19 cellular contexts compared by ENCODE assay signal in genomic region chr12:88510841-88511240, GRCh38.
A peak's percentile ranks its signal among the peaks of the same experiment; 100 is the strongest.
DNase-seq lines count a peak whose midpoint lies in the region; ATAC-seq, FAIRE-seq and TF ChIP-seq lines count a peak whose summit lies in the region.
"Had no signal": no experiment of that assay in that cellular context is flagged by ENCODE, and none has a peak within 500 bp of the region (broad histone marks: within the 10 kb centered on the region; RNA-seq: fewer than 3 reads in every experiment).

No MANE protein-coding gene starts in this region.

- WGBS in HepG2 (ENCODE audit: low lambda C conversion rate) = 85% methylated on average over 3 of the region's 3 CpGs
- WGBS in right lobe of liver (ENCODE audit: insufficient coverage, low coverage, low lambda C conversion rate, missing lambda C conversion rate) = 92% methylated on average over 3 of the region's 3 CpGs
- WGBS in H1 (ENCODE audit: extremely low coverage in 1 of 2, insufficient coverage in 1 of 2, insufficient read length in 1 of 2, insufficient replicate concordance in 2 of 2, low coverage in 1 of 2, low lambda C conversion rate in 2 of 2, missing lambda C conversion rate in 1 of 2), 2 experiments = 89% methylated on average over 3 of the region's 3 CpGs; no CpG with 5 or more reads in 1 of the 2 experiments

- H3K36me3 ChIP-seq in HepG2 (replicated peaks in 1 of 2; ENCODE audit: control insufficient read depth in 1 of 2, insufficient read depth in 2 of 2, low read length in 2 of 2) (0 out of 5 replicates have a peak, but pooled peaks cover 0 to 2% of the 10 kb centered on the region in 2 experiments), right lobe of liver (no peaks in the 10 kb centered on the region), H1 (ENCODE audit: control insufficient read depth in 2 of 4, insufficient read depth in 4 of 4, low read length in 3 of 4) (peaks cover 0 to under 1% (median 0%) of the 10 kb centered on the region in 4 experiments; a peak in 1 of 8 replicates)

- BruUV-seq in HepG2 (replicated peaks; lab: Mats Ljungman, UMichigan) = no TSS peak

- H2BK15ac ChIP-seq in H1 (ENCODE audit: low read length) = no peak overlapping the region

- H3K9me3 ChIP-seq in HepG2 (ENCODE audit: low read length) = no peaks in the 10 kb centered on the region
- H3K9me3 ChIP-seq in right lobe of liver = no peaks in the 10 kb centered on the region
- no peaks in the 10 kb centered on the region for H3K9me3 ChIP-seq in H1 (ENCODE audit: insufficient read depth in 2 of 2, low read depth in 1 of 2, low read length in 1 of 2)

- TF ChIP-seq POLR2A in HepG2 (IDR thresholded peaks at IDR 0.05; ENCODE audit: insufficient read depth in 1 of 2, low read depth in 2 of 2, low read length in 2 of 2) (no peak), right lobe of liver (IDR thresholded peaks at IDR 0.05) (no peak), H1 (IDR thresholded peaks at IDR 0.05; ENCODE audit: control extremely low read depth in 1 of 2, low read depth in 2 of 2, low read length in 2 of 2) (no peak)

- no peak overlapping the region for H3K4ac ChIP-seq in H1 (replicated peaks; ENCODE audit: insufficient read length, low read depth, low read length)

- H3K27me3 Mint-ChIP-seq in HFFc6 (ENCODE audit: insufficient read depth) = no peaks in the 10 kb centered on the region
- H3K27me3 Mint-ChIP-seq: CD4-positive, alpha-beta memory T cell had no signal

- H3K79me1 ChIP-seq in H1 (ENCODE audit: low read depth, low read length) = no peaks in the 10 kb centered on the region

- POLR2A ChIA-PET in HepG2 (lab: Yijun Ruan, JAX) (no interaction called here), H1 (lab: Charles Lee; ENCODE audit: partially characterized antibody) (no interaction called here)

- H4K20me1 ChIP-seq in HepG2 (ENCODE audit: insufficient read depth, low read length) (no peaks in the 10 kb centered on the region), H1 (replicated peaks in 1 of 2; ENCODE audit: control insufficient read depth in 1 of 2, insufficient read depth in 2 of 2, low read length in 2 of 2) (no peaks in the 10 kb centered on the region)

- peak overlapping the region; percentile 76 for H3K27ac Mint-ChIP-seq in HFFc6
- H3K27ac Mint-ChIP-seq: CD4-positive, alpha-beta memory T cell had no signal

- no peaks in the 10 kb centered on the region for H3K27me3 ChIP-seq in HepG2 (ENCODE audit: control insufficient read depth in 1 of 2, insufficient read depth in 2 of 2, low read length in 2 of 2)
- no peaks in the 10 kb centered on the region for H3K27me3 ChIP-seq in right lobe of liver
- H3K27me3 ChIP-seq in H1 (replicated peaks in 1 of 4; ENCODE audit: control insufficient read depth in 3 of 4, extremely low read depth in 1 of 4, insufficient read depth in 3 of 4, low read length in 3 of 4) = no peaks in the 10 kb centered on the region

- H3K14ac ChIP-seq in H1 (ENCODE audit: insufficient read length) = no peak overlapping the region

- H3K9me3 Mint-ChIP-seq in HFFc6 = no peaks in the 10 kb centered on the region
- H3K9me3 Mint-ChIP-seq: CD4-positive, alpha-beta memory T cell had no signal

- in situ Hi-C loops in HepG2 (cut with HindIII; ENCODE audit: extremely low pct_ligation_motif_present, low pct_unique_long_range_greater_than_20kb) = no loop called here

- H3K4me3 Mint-ChIP-seq in HFFc6 = 0 out of 2 replicates have a peak overlapping the region, but pooled peaks have one; percentile 26
- H3K4me3 Mint-ChIP-seq: CD4-positive, alpha-beta memory T cell had no signal

- no peak overlapping the region for H3K9ac ChIP-seq in HepG2 (ENCODE audit: insufficient read depth, low read depth, low read length)
- no peak overlapping the region for H3K9ac ChIP-seq in H1 (replicated peaks in 1 of 4; ENCODE audit: extremely low read depth in 1 of 4, low read depth in 3 of 4, low read length in 3 of 4)

- no peak for FAIRE-seq in HepG2 (lab: Jason Lieb, UNC)
- no peak for FAIRE-seq in H1 (lab: Jason Lieb, UNC)
- FAIRE-seq: GM12891, GM18507 had no signal

- ATAC-seq in HepG2 (no peak), right lobe of liver (no peak)

- H2BK120ac ChIP-seq in H1 (replicated peaks; ENCODE audit: low read depth, low read length) = no peak overlapping the region

- H4K8ac ChIP-seq in H1 (ENCODE audit: extremely low read depth, insufficient read depth, low read length) = no peak overlapping the region

- no peak overlapping the region for H2AFZ ChIP-seq in HepG2 (ENCODE audit: low read length)
- H2AFZ ChIP-seq in H1 (ENCODE audit: low read length) = no peak overlapping the region

- H2BK5ac ChIP-seq in H1 (ENCODE audit: low read depth, low read length) = no peak overlapping the region

- no peaks in the 10 kb centered on the region for H3K23me2 ChIP-seq in H1 (ENCODE audit: low read depth, low read length)

- H3K18ac ChIP-seq in H1 (ENCODE audit: extremely low read depth, low read length) = no peak overlapping the region

- CTCF ChIA-PET in HepG2 (lab: Yijun Ruan, JAX; ENCODE audit: low intra/inter-chr PET ratio, low total read pairs) = no interaction called here
- CTCF ChIA-PET in H1 (lab: Charles Lee; ENCODE audit: partially characterized antibody) = no interaction called here

- peaks cover 57% of the 10 kb centered on the region for H3K36me3 Mint-ChIP-seq in HFFc6 (ENCODE audit: low read depth)
- H3K36me3 Mint-ChIP-seq: CD4-positive, alpha-beta memory T cell had no signal

- no peak overlapping the region for H3K4me2 ChIP-seq in HepG2 (ENCODE audit: low read depth, low read length)
- no peak overlapping the region for H3K4me2 ChIP-seq in H1 (ENCODE audit: insufficient read depth in 1 of 2, low read depth in 2 of 2, low read length in 2 of 2)

- H2AK5ac ChIP-seq in H1 (ENCODE audit: low read depth, low read length) = no peak overlapping the region

- H4K91ac ChIP-seq in H1 (replicated peaks; ENCODE audit: insufficient read length, low read length) = no peak overlapping the region

- intact Hi-C loops in HepG2 (cut with micrococcal nuclease; ENCODE audit: unreplicated experiment) = no loop called here
- intact Hi-C loops in right lobe of liver (cut with DNase I) = no loop called here

- no peak overlapping the region for H3K56ac ChIP-seq in H1 (replicated peaks; ENCODE audit: insufficient read length, low read depth, low read length)

- H2BK12ac ChIP-seq in H1 (ENCODE audit: low read depth, low read length) = no peak overlapping the region

- DNase-seq in HepG2 (ENCODE audit: low spot score) (no peak), right lobe of liver (no peak), HFFc6 (no peak), H1 (ENCODE audit: low read depth in 1 of 2, low spot score in 2 of 2) (no peak), retina (no peak), DMS53 (lab: John Stamatoyannopoulos, UW) (no peak)
- DNase-seq: 8988T; C1 segment of cervical spinal cord; CD4-positive, alpha-beta memory T cell; COR-L47; DMS153; DMS79; EL; GDM1; GOT3; H7; HCEC 1CT had no signal

- no peak for TF ChIP-seq CTCF in HepG2 (CRISPR knock-in tag; IDR thresholded peaks at IDR 0.05)
- TF ChIP-seq CTCF in right lobe of liver (IDR thresholded peaks at IDR 0.05) = no peak
- TF ChIP-seq CTCF in HFFc6 (IDR thresholded peaks at IDR 0.05) = no peak
- no peak for TF ChIP-seq CTCF in H1 (IDR thresholded peaks at IDR 0.05; ENCODE audit: control extremely low read depth in 1 of 3, insufficient read depth in 1 of 3, low read depth in 1 of 3, low read length in 3 of 3)

- peaks cover 77% of the 10 kb centered on the region for H3K4me1 Mint-ChIP-seq in HFFc6 (ENCODE audit: low read depth)
- H3K4me1 Mint-ChIP-seq: CD4-positive, alpha-beta memory T cell had no signal

- no peak overlapping the region for H3K23ac ChIP-seq in H1 (ENCODE audit: insufficient read length)

- no peak overlapping the region for H3K4me3 ChIP-seq in HepG2 (replicated peaks in 1 of 3; ENCODE audit: insufficient read depth in 1 of 3, low read depth in 2 of 3, low read length in 3 of 3)
- no peak overlapping the region for H3K4me3 ChIP-seq in right lobe of liver
- no peak overlapping the region for H3K4me3 ChIP-seq in H1 (ENCODE audit: extremely low read depth in 1 of 4, insufficient read depth in 2 of 4, low read depth in 3 of 4, low read length in 4 of 4)

- TF ChIP-seq RAD21 in HepG2 (CRISPR knock-in tag; IDR thresholded peaks at IDR 0.05) (no peak), H1 (IDR thresholded peaks at IDR 0.05 in 1 of 2, conservative IDR thresholded peaks at IDR 0.05 in 1 of 2; ENCODE audit: low read depth in 2 of 2, low read length in 2 of 2) (no peak)

- no peak overlapping the region for H2BK20ac ChIP-seq in H1 (ENCODE audit: low read length)

- H3K4me1 ChIP-seq in HepG2 (ENCODE audit: insufficient read depth, low read length) (no peaks in the 10 kb centered on the region), right lobe of liver (no peaks in the 10 kb centered on the region), H1 (replicated peaks in 1 of 4; ENCODE audit: control insufficient read depth in 3 of 4, insufficient read depth in 4 of 4, low read length in 3 of 4) (no peaks in the 10 kb centered on the region)

- no peak overlapping the region for H4K5ac ChIP-seq in H1 (ENCODE audit: insufficient read length, low read depth, low read length)

- no peak for TF ChIP-seq EP300 in HepG2 (IDR thresholded peaks at IDR 0.05; ENCODE audit: low read depth in 2 of 2, low read length in 2 of 2)
- TF ChIP-seq EP300 in HepG2 (CRISPR knock-in tag; IDR thresholded peaks at IDR 0.05; ENCODE audit: borderline replicate concordance) = no peak
- no peak for TF ChIP-seq EP300 in H1 (IDR thresholded peaks at IDR 0.05; ENCODE audit: borderline replicate concordance in 1 of 2, low read depth in 2 of 2, low read length in 2 of 2)

- H3K27ac ChIP-seq in HepG2 (ENCODE audit: extremely low read length, insufficient read depth, low read length) (no peak overlapping the region), right lobe of liver (no peak overlapping the region), H1 (ENCODE audit: low read depth, low read length) (no peak overlapping the region)

- no peaks in the 10 kb centered on the region for H3K79me2 ChIP-seq in HepG2 (ENCODE audit: insufficient read depth, low read length)
- no peaks in the 10 kb centered on the region for H3K79me2 ChIP-seq in H1 (ENCODE audit: control insufficient read depth in 1 of 2, insufficient read depth in 2 of 2, low read length in 2 of 2)

TF ChIP-seq in H1, 55 proteins besides CTCF, POLR2A, EP300 and RAD21 (continues in another document):
- TF ChIP-seq ATF3 (IDR thresholded peaks at IDR 0.05; ENCODE audit: insufficient read depth, low read depth, low read length) = no peak

Comparison
In these comparisons a context has a peak if more than half of its experiments do, and no peak if none do; other contexts are left out.
1. Of the 41 proteins assayed by ChIP-seq in both HepG2 and H1: peak only in HepG2: none; only in H1: none; in both: MAFK; in neither: 40.